In genomic region chr2:23360571-23361125, GRCh38 we compare ENCODE assay signal across 22 cellular contexts. TPM values are rescaled to one million over a fixed set of nuclear protein-coding genes. Genes with fewer than 3 reads are reported as not detected.
A peak's percentile ranks its signal among the peaks of the same experiment; 100 is the strongest.
DNase-seq lines count a peak whose midpoint lies in the region; ATAC-seq and TF ChIP-seq lines count a peak whose summit lies in the region.
"Had no signal": no experiment of that assay in that cellular context is flagged by ENCODE, and none has a peak within 500 bp of the region (broad histone marks: within the 10 kb centered on the region; RNA-seq: fewer than 3 reads in every experiment).

No MANE protein-coding gene starts in this region.

- no peaks in the 10 kb centered on the region for H3K36me3 Mint-ChIP-seq in Calu3 (ENCODE audit: insufficient read depth, unreplicated experiment)
- H3K36me3 Mint-ChIP-seq: activated naive CD8-positive, alpha-beta T cell treated with anti-CD3 and anti-CD28 coated beads for 36 hours; mesothelial cell of epicardium had no signal

- H3K4me3 Mint-ChIP-seq in Calu3 (ENCODE audit: low read depth, unreplicated experiment) = no peak overlapping the region
- H3K4me3 Mint-ChIP-seq: activated naive CD8-positive, alpha-beta T cell treated with anti-CD3 and anti-CD28 coated beads for 36 hours; mesothelial cell of epicardium; T-helper 17 cell had no signal

- H3K4me3 ChIP-seq in right lobe of liver = no peak overlapping the region
- H3K4me3 ChIP-seq: GM12878, prostate gland, vagina had no signal

- no peak for TF ChIP-seq RAD21 in Ishikawa (IDR thresholded peaks at IDR 0.05; ENCODE audit: low read depth)

- H3K9me3 Mint-ChIP-seq in Calu3 (ENCODE audit: low read depth, unreplicated experiment) = no peaks in the 10 kb centered on the region
- H3K9me3 Mint-ChIP-seq: activated naive CD8-positive, alpha-beta T cell treated with anti-CD3 and anti-CD28 coated beads for 36 hours had no signal

- peak overlapping the region in 2 of 3 donors; percentile 43 to 52 for H3K27ac ChIP-seq in right lobe of liver
- H3K27ac ChIP-seq: prostate gland, vagina had no signal

- peak; percentile 23 for DNase-seq in Calu3
- peak; percentile 45 for DNase-seq in fibroblast of the conjunctiva (ENCODE audit: low read depth)
- DNase-seq in right lobe of liver = peak in 2 of 3 donors; percentile 68
- no peak for DNase-seq in DMS 273 (lab: John Stamatoyannopoulos, UW; ENCODE audit: unreplicated experiment)
- no peak for DNase-seq in SKM-1 treated with dmso at 0.1 percent for 144 hours (lab: John Stamatoyannopoulos, UW; ENCODE audit: unreplicated experiment)
- no peak for DNase-seq in mesenteric fat pad (ENCODE audit: low spot score)
- DNase-seq: ACHN; activated CD4-positive, CD25-positive, alpha-beta regulatory T cell; activated naive CD8-positive, alpha-beta T cell treated with anti-CD3 and anti-CD28 coated beads for 36 hours; DMS153; Karpas-422; NCI-H1048; NCI-H2029 treated with DMSO at 0.1 percent for 48 hours; NCI-H510A treated with DMSO at 0.1 percent for 48 hours; Right ventricle myocardium superior; T-helper 17 cell had no signal

- H3K27me3 Mint-ChIP-seq in Calu3 (ENCODE audit: unreplicated experiment) = peaks cover 13% of the 10 kb centered on the region

- TF ChIP-seq CTCF in Calu3 (IDR thresholded peaks at IDR 0.05; ENCODE audit: unreplicated experiment) (no peak), right lobe of liver (IDR thresholded peaks at IDR 0.05) (peak in 1 of 4 donors; percentile 22)

- H3K36me3 ChIP-seq in right lobe of liver = no peaks in the 10 kb centered on the region
- H3K36me3 ChIP-seq: prostate gland, vagina had no signal

- H3K27ac Mint-ChIP-seq in Calu3 (ENCODE audit: unreplicated experiment) = no peak overlapping the region
- H3K27ac Mint-ChIP-seq: activated naive CD8-positive, alpha-beta T cell treated with anti-CD3 and anti-CD28 coated beads for 36 hours; mesothelial cell of epicardium; T-helper 17 cell had no signal

- H3K4me1 ChIP-seq in right lobe of liver = peaks cover 0 to 13% (median 4%) of the 10 kb centered on the region in 4 donors
- H3K4me1 ChIP-seq: prostate gland, vagina had no signal

- CTCF ChIA-PET in Calu3 (lab: Charles Lee) = no interaction called here

- H3K4me1 Mint-ChIP-seq in Calu3 (ENCODE audit: low read depth, unreplicated experiment) = peaks cover 13% of the 10 kb centered on the region
- H3K4me1 Mint-ChIP-seq: activated naive CD8-positive, alpha-beta T cell treated with anti-CD3 and anti-CD28 coated beads for 36 hours had no signal

- no TSS peak for BruUV-seq in Calu3 (replicated peaks; lab: Mats Ljungman, UMichigan)

- peak; percentile 10 for TF ChIP-seq POLR2A in right lobe of liver (IDR thresholded peaks at IDR 0.05)

- intact Hi-C loops in Calu3 (cut with micrococcal nuclease; ENCODE audit: unreplicated experiment) (loop anchor here (10.0 kb wide), 1 partner anchor 404 kb away; no protein-coding TSS in a partner anchor), right lobe of liver (cut with DNase I) (no loop called here)

- H3K27me3 ChIP-seq in right lobe of liver = no peaks in the 10 kb centered on the region
- H3K27me3 ChIP-seq: vagina had no signal

- WGBS in right lobe of liver (ENCODE audit: insufficient coverage, low coverage, low lambda C conversion rate, missing lambda C conversion rate) = 28% methylated on average over 13 of the region's 13 CpGs

- no peak for TF ChIP-seq EP300 in Ishikawa (IDR thresholded peaks at IDR 0.05; ENCODE audit: borderline replicate concordance)

- peak; percentile 31 to 60 (median 36) for ATAC-seq in right lobe of liver
- ATAC-seq in GM21619 (IDR thresholded peaks at IDR 0.05; ENCODE audit: unreplicated experiment) = no peak
- ATAC-seq: GM12878, T-helper 17 cell had no signal

- H3K9me3 ChIP-seq in right lobe of liver = no peaks in the 10 kb centered on the region
- H3K9me3 ChIP-seq: prostate gland, vagina had no signal

TF ChIP-seq in Ishikawa, 13 proteins besides CTCF, POLR2A, EP300 and RAD21:
- no peak for TF ChIP-seq TCF12 (IDR thresholded peaks at IDR 0.05; ENCODE audit: low read depth)
- TF ChIP-seq MAX (IDR thresholded peaks at IDR 0.05) = peak; percentile 36; the same call in 1 of the 2 replicates
- TF ChIP-seq ZBTB7A (IDR thresholded peaks at IDR 0.05; ENCODE audit: low read depth) = no peak
- TF ChIP-seq USF1 (IDR thresholded peaks at IDR 0.05) = peak; percentile 32; the same call in 1 of the 2 replicates

RNA-seq across cellular contexts. Expression of gene KLHL29, which starts 24.3 kb away (rescaled TPM):
- total RNA-seq in Calu3 (2022) (11.9 and 12.4 TPM in 2 replicates), right lobe of liver (10 to 100 TPM in 2 of 6 experiments, 1 to 10 TPM in 4; 1.2 to 10.2 (median 6.4) TPM), mesenteric fat pad (23.6 TPM)

Comparison
In these comparisons a context has a peak if more than half of its experiments do, and no peak if none do; other contexts are left out.
1. DNase-seq: peak in Calu3 (single experiment), fibroblast of the conjunctiva (single experiment) and right lobe of liver (2 of 3); none in DMS 273 (single experiment), SKM-1 treated with dmso at 0.1 percent for 144 hours (single experiment) and mesenteric fat pad (single experiment).